In the genomic region with DNA sequence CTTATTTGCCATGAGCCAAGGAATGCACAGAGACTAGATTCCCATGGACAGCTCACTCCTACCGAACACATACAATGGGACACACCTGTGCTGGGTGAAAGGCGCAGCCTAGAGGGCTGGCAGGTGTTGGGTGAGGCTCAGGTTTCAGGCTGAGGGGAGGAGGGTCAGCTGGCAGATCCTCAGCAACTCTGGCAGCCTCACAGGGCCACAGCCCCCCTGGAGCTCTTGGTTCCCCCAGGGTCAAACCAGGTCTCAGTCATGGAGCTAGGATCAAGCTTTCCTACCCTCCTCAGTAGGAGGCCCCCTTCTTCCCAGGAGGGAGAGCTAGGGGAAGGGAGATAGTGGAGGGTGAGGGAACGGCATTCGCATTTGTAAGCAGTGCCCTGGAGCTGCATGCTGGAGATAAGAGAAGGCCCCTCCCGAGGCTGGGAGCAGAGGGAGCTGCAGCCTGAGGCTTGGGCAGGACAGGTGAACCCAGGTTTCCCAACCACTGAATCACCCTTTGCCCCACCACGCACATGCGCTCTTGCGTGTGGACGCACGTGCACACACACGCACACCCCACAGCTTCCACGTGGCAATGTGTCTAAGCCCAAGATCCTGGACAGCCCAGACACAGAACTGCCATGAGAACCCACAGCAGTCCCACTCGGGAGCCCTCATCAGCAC, we compare ENCODE assay signal across 1 cellular context.
TF ChIP-seq lines count a peak whose summit lies in the region.

No MANE protein-coding gene starts in this region.

TF ChIP-seq in K562, 482 proteins besides CTCF, POLR2A, EP300 and RAD21 (continued from another document and continues in another):
- TF ChIP-seq MTA3 (IDR thresholded peaks at IDR 0.05; ENCODE audit: borderline replicate concordance) (peak; percentile 92), SMAD1 (IDR thresholded peaks at IDR 0.05; ENCODE audit: low read depth, low read length, partially characterized antibody) (peak; percentile 51), ZKSCAN8 (CRISPR knock-in tag; IDR thresholded peaks at IDR 0.05) (no peak), ILK (tag; IDR thresholded peaks at IDR 0.05; ENCODE audit: borderline replicate concordance, low read depth) (no peak), RBM14 (IDR thresholded peaks at IDR 0.05; ENCODE audit: borderline replicate concordance, insufficient read depth, low read depth, low read length) (no peak), ZNF507 (tag; conservative IDR thresholded peaks at IDR 0.05) (no peak), GTF2E2 (tag; IDR thresholded peaks at IDR 0.05) (no peak), BCOR (IDR thresholded peaks at IDR 0.05) (no peak), ZBTB7A (IDR thresholded peaks at IDR 0.05; ENCODE audit: borderline replicate concordance, control insufficient read depth, low read depth, low read length) (peak; percentile 61; the same call in 1 of the 2 replicates), HEY1 (CRISPR knock-in tag; IDR thresholded peaks at IDR 0.05; ENCODE audit: borderline replicate concordance) (no peak), DPF2 (IDR thresholded peaks at IDR 0.05) (peak; percentile 97), SMAD4 (CRISPR knock-in tag; conservative IDR thresholded peaks at IDR 0.05) (peak; percentile 91), CHD2 (IDR thresholded peaks at IDR 0.05; ENCODE audit: low read depth, low read length) (peak; percentile 33; the same call in 1 of the 2 replicates), FOXJ2 (tag; IDR thresholded peaks at IDR 0.05) (no peak), ZNF263 (CRISPR knock-in tag; IDR thresholded peaks at IDR 0.05; ENCODE audit: borderline replicate concordance) (peak; percentile 44; the same call in 1 of the 2 replicates), CREBBP (IDR thresholded peaks at IDR 0.05; ENCODE audit: low read depth, low read length) (no peak), CHD1 (IDR thresholded peaks at IDR 0.05; ENCODE audit: low read length) (no peak), TEAD2 (tag; IDR thresholded peaks at IDR 0.05) (no peak; the same call in 1 of the 2 replicates), SPI1 (IDR thresholded peaks at IDR 0.05; ENCODE audit: borderline replicate concordance, low read depth, low read length) (no peak), SRSF7 (optimal IDR thresholded peaks at IDR 0.05; ENCODE audit: low read depth, low read length) (no peak), FUS (optimal IDR thresholded peaks at IDR 0.05; ENCODE audit: low read depth, low read length) (no peak), PPARD (CRISPR knock-in tag; IDR thresholded peaks at IDR 0.05) (no peak), HNRNPUL1 (IDR thresholded peaks at IDR 0.05; ENCODE audit: low read length) (no peak), SMARCE1 (IDR thresholded peaks at IDR 0.05) (peak; percentile 93), MIER1 (IDR thresholded peaks at IDR 0.05; ENCODE audit: low read depth) (no peak)
- TF ChIP-seq, protein P1, sequence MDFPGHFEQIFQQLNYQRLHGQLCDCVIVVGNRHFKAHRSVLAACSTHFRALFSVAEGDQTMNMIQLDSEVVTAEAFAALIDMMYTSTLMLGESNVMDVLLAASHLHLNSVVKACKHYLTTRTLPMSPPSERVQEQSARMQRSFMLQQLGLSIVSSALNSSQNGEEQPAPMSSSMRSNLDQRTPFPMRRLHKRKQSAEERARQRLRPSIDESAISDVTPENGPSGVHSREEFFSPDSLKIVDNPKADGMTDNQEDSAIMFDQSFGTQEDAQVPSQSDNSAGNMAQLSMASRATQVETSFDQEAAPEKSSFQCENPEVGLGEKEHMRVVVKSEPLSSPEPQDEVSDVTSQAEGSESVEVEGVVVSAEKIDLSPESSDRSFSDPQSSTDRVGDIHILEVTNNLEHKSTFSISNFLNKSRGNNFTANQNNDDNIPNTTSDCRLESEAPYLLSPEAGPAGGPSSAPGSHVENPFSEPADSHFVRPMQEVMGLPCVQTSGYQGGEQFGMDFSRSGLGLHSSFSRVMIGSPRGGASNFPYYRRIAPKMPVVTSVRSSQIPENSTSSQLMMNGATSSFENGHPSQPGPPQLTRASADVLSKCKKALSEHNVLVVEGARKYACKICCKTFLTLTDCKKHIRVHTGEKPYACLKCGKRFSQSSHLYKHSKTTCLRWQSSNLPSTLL (IDR thresholded peaks at IDR 0.05): no peak
- TF ChIP-seq, protein P2, sequence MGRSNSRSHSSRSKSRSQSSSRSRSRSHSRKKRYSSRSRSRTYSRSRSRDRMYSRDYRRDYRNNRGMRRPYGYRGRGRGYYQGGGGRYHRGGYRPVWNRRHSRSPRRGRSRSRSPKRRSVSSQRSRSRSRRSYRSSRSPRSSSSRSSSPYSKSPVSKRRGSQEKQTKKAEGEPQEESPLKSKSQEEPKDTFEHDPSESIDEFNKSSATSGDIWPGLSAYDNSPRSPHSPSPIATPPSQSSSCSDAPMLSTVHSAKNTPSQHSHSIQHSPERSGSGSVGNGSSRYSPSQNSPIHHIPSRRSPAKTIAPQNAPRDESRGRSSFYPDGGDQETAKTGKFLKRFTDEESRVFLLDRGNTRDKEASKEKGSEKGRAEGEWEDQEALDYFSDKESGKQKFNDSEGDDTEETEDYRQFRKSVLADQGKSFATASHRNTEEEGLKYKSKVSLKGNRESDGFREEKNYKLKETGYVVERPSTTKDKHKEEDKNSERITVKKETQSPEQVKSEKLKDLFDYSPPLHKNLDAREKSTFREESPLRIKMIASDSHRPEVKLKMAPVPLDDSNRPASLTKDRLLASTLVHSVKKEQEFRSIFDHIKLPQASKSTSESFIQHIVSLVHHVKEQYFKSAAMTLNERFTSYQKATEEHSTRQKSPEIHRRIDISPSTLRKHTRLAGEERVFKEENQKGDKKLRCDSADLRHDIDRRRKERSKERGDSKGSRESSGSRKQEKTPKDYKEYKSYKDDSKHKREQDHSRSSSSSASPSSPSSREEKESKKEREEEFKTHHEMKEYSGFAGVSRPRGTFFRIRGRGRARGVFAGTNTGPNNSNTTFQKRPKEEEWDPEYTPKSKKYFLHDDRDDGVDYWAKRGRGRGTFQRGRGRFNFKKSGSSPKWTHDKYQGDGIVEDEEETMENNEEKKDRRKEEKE (IDR thresholded peaks at IDR 0.05; ENCODE audit: borderline replicate concordance in 1 of 2, control insufficient read depth in 1 of 2, low read depth in 2 of 2, low read length in 1 of 2): no peak; a peak in 1 of 4 replicates
- TF ChIP-seq, protein P3, sequence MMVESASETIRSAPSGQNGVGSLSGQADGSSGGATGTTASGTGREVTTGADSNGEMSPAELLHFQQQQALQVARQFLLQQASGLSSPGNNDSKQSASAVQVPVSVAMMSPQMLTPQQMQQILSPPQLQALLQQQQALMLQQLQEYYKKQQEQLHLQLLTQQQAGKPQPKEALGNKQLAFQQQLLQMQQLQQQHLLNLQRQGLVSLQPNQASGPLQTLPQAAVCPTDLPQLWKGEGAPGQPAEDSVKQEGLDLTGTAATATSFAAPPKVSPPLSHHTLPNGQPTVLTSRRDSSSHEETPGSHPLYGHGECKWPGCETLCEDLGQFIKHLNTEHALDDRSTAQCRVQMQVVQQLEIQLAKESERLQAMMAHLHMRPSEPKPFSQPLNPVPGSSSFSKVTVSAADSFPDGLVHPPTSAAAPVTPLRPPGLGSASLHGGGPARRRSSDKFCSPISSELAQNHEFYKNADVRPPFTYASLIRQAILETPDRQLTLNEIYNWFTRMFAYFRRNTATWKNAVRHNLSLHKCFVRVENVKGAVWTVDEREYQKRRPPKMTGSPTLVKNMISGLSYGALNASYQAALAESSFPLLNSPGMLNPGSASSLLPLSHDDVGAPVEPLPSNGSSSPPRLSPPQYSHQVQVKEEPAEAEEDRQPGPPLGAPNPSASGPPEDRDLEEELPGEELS (CRISPR knock-in tag; IDR thresholded peaks at IDR 0.05; ENCODE audit: borderline replicate concordance): peak; percentile 89; the same call in 1 of the 2 replicates
- TF ChIP-seq, protein P4, sequence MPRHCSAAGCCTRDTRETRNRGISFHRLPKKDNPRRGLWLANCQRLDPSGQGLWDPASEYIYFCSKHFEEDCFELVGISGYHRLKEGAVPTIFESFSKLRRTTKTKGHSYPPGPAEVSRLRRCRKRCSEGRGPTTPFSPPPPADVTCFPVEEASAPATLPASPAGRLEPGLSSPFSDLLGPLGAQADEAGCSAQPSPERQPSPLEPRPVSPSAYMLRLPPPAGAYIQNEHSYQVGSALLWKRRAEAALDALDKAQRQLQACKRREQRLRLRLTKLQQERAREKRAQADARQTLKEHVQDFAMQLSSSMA (CRISPR knock-in tag; IDR thresholded peaks at IDR 0.05): no peak
- TF ChIP-seq, protein P5, sequence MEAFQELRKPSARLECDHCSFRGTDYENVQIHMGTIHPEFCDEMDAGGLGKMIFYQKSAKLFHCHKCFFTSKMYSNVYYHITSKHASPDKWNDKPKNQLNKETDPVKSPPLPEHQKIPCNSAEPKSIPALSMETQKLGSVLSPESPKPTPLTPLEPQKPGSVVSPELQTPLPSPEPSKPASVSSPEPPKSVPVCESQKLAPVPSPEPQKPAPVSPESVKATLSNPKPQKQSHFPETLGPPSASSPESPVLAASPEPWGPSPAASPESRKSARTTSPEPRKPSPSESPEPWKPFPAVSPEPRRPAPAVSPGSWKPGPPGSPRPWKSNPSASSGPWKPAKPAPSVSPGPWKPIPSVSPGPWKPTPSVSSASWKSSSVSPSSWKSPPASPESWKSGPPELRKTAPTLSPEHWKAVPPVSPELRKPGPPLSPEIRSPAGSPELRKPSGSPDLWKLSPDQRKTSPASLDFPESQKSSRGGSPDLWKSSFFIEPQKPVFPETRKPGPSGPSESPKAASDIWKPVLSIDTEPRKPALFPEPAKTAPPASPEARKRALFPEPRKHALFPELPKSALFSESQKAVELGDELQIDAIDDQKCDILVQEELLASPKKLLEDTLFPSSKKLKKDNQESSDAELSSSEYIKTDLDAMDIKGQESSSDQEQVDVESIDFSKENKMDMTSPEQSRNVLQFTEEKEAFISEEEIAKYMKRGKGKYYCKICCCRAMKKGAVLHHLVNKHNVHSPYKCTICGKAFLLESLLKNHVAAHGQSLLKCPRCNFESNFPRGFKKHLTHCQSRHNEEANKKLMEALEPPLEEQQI (IDR thresholded peaks at IDR 0.05): peak; percentile 86
- TF ChIP-seq, protein P6, sequence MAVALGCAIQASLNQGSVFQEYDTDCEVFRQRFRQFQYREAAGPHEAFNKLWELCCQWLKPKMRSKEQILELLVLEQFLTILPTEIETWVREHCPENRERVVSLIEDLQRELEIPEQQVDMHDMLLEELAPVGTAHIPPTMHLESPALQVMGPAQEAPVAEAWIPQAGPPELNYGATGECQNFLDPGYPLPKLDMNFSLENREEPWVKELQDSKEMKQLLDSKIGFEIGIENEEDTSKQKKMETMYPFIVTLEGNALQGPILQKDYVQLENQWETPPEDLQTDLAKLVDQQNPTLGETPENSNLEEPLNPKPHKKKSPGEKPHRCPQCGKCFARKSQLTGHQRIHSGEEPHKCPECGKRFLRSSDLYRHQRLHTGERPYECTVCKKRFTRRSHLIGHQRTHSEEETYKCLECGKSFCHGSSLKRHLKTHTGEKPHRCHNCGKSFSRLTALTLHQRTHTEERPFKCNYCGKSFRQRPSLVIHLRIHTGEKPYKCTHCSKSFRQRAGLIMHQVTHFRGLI (CRISPR knock-in tag; IDR thresholded peaks at IDR 0.05): no peak
- TF ChIP-seq, protein P7, sequence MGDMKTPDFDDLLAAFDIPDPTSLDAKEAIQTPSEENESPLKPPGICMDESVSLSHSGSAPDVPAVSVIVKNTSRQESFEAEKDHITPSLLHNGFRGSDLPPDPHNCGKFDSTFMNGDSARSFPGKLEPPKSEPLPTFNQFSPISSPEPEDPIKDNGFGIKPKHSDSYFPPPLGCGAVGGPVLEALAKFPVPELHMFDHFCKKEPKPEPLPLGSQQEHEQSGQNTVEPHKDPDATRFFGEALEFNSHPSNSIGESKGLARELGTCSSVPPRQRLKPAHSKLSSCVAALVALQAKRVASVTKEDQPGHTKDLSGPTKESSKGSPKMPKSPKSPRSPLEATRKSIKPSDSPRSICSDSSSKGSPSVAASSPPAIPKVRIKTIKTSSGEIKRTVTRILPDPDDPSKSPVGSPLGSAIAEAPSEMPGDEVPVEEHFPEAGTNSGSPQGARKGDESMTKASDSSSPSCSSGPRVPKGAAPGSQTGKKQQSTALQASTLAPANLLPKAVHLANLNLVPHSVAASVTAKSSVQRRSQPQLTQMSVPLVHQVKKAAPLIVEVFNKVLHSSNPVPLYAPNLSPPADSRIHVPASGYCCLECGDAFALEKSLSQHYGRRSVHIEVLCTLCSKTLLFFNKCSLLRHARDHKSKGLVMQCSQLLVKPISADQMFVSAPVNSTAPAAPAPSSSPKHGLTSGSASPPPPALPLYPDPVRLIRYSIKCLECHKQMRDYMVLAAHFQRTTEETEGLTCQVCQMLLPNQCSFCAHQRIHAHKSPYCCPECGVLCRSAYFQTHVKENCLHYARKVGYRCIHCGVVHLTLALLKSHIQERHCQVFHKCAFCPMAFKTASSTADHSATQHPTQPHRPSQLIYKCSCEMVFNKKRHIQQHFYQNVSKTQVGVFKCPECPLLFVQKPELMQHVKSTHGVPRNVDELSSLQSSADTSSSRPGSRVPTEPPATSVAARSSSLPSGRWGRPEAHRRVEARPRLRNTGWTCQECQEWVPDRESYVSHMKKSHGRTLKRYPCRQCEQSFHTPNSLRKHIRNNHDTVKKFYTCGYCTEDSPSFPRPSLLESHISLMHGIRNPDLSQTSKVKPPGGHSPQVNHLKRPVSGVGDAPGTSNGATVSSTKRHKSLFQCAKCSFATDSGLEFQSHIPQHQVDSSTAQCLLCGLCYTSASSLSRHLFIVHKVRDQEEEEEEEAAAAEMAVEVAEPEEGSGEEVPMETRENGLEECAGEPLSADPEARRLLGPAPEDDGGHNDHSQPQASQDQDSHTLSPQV (IDR thresholded peaks at IDR 0.05): peak; percentile 98
- TF ChIP-seq, protein P8, sequence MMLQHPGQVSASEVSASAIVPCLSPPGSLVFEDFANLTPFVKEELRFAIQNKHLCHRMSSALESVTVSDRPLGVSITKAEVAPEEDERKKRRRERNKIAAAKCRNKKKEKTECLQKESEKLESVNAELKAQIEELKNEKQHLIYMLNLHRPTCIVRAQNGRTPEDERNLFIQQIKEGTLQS (IDR thresholded peaks at IDR 0.05): peak; percentile 49
- TF ChIP-seq, protein P8 (CRISPR knock-in tag; conservative IDR thresholded peaks at IDR 0.05): no peak
- TF ChIP-seq, protein P9, sequence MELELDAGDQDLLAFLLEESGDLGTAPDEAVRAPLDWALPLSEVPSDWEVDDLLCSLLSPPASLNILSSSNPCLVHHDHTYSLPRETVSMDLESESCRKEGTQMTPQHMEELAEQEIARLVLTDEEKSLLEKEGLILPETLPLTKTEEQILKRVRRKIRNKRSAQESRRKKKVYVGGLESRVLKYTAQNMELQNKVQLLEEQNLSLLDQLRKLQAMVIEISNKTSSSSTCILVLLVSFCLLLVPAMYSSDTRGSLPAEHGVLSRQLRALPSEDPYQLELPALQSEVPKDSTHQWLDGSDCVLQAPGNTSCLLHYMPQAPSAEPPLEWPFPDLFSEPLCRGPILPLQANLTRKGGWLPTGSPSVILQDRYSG (tag; conservative IDR thresholded peaks at IDR 0.05; ENCODE audit: low read depth): peak; percentile 72
- TF ChIP-seq, protein P10, sequence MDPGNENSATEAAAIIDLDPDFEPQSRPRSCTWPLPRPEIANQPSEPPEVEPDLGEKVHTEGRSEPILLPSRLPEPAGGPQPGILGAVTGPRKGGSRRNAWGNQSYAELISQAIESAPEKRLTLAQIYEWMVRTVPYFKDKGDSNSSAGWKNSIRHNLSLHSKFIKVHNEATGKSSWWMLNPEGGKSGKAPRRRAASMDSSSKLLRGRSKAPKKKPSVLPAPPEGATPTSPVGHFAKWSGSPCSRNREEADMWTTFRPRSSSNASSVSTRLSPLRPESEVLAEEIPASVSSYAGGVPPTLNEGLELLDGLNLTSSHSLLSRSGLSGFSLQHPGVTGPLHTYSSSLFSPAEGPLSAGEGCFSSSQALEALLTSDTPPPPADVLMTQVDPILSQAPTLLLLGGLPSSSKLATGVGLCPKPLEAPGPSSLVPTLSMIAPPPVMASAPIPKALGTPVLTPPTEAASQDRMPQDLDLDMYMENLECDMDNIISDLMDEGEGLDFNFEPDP (CRISPR knock-in tag; IDR thresholded peaks at IDR 0.05): no peak
